Comparison of ENCODE assay signal across 25 cellular contexts in genomic region chr17:28975031-28975430, GRCh38. TPM values are rescaled to one million over a fixed set of nuclear protein-coding genes. Genes with fewer than 3 reads are reported as not detected.
"Had no signal": no experiment of that assay in that cellular context is flagged by ENCODE, and none has a peak within 500 bp of the region (broad histone marks: within the 10 kb centered on the region; RNA-seq: fewer than 3 reads in every experiment).

No MANE protein-coding gene starts in this region.

- DNase-seq: activated CD4-positive, alpha-beta memory T cell treated with anti-CD3 and anti-CD28 coated beads, Interleukin-2, amount 10 ng/mL, durations not matched to agents 7 days and 5 days; activated CD4-positive, alpha-beta T cell treated with anti-CD3 and anti-CD28 coated beads for 36 hours; activated CD4-positive, alpha-beta T cell treated with anti-CD3 and anti-CD28 coated beads, Interleukin-2, amount 50 U/mL, for 1 hour; activated CD4-positive, CD25-positive, alpha-beta regulatory T cell; activated gamma-delta T cell; activated naive CD4-positive, alpha-beta T cell treated with anti-CD3 and anti-CD28 coated beads for 36 hours; activated naive CD8-positive, alpha-beta T cell treated with anti-CD3 and anti-CD28 coated beads for 36 hours; activated T-cell treated with anti-CD3 and anti-CD28 coated beads for 4 hours; activated T-cell treated with anti-CD3 and anti-CD28 coated beads, Interleukin-2, amount 50 U/mL, for 48 hours; central memory CD4-positive, alpha-beta T cell; Karpas-422; MM.1S; NCI-H1105; NCI-H1436; NCI-H187; NCI-H2081; NCI-H510A treated with DMSO at 0.1 percent for 48 hours; PC-9; T-cell had no signal

- H3K36me3 Mint-ChIP-seq: activated naive CD8-positive, alpha-beta T cell treated with anti-CD3 and anti-CD28 coated beads for 36 hours; T-cell had no signal

- H3K4me3 Mint-ChIP-seq: activated CD4-positive, alpha-beta memory T cell treated with anti-CD3 and anti-CD28 coated beads, Interleukin-2, amount 10 ng/mL, durations not matched to agents 7 days and 5 days; activated CD4-positive, alpha-beta T cell treated with anti-CD3 and anti-CD28 coated beads for 36 hours; activated naive CD4-positive, alpha-beta T cell treated with anti-CD3 and anti-CD28 coated beads for 36 hours; activated naive CD8-positive, alpha-beta T cell treated with anti-CD3 and anti-CD28 coated beads for 36 hours; activated T-helper 17 cell treated with anti-CD3 and anti-CD28 coated beads, Interleukin-2, amount 50 U/mL, for 72 hours; T-cell had no signal

- H3K27ac ChIP-seq: PC-9, SK-N-MC, VCaP had no signal

- H3K4me1 Mint-ChIP-seq: activated CD4-positive, alpha-beta memory T cell treated with anti-CD3 and anti-CD28 coated beads, Interleukin-2, amount 10 ng/mL, durations not matched to agents 7 days and 5 days; activated CD4-positive, alpha-beta T cell treated with anti-CD3 and anti-CD28 coated beads for 36 hours; activated T-helper 17 cell treated with anti-CD3 and anti-CD28 coated beads, Interleukin-2, amount 50 U/mL, for 72 hours; T-cell had no signal

- H3K4me3 ChIP-seq: K562, PC-9, SK-N-MC had no signal

- H3K27me3 Mint-ChIP-seq: activated CD4-positive, alpha-beta T cell treated with anti-CD3 and anti-CD28 coated beads for 36 hours; activated naive CD8-positive, alpha-beta T cell treated with anti-CD3 and anti-CD28 coated beads for 36 hours; activated T-helper 17 cell treated with anti-CD3 and anti-CD28 coated beads, Interleukin-2, amount 50 U/mL, for 72 hours had no signal

- H3K27ac Mint-ChIP-seq: activated CD4-positive, alpha-beta memory T cell treated with anti-CD3 and anti-CD28 coated beads, Interleukin-2, amount 10 ng/mL, durations not matched to agents 7 days and 5 days; activated CD4-positive, alpha-beta T cell treated with anti-CD3 and anti-CD28 coated beads for 36 hours; activated naive CD4-positive, alpha-beta T cell treated with anti-CD3 and anti-CD28 coated beads for 36 hours; activated naive CD8-positive, alpha-beta T cell treated with anti-CD3 and anti-CD28 coated beads for 36 hours; activated T-helper 17 cell treated with anti-CD3 and anti-CD28 coated beads, Interleukin-2, amount 50 U/mL, for 72 hours; T-cell had no signal

- H3K9me3 Mint-ChIP-seq: activated CD4-positive, alpha-beta memory T cell treated with anti-CD3 and anti-CD28 coated beads, Interleukin-2, amount 10 ng/mL, durations not matched to agents 7 days and 5 days; activated naive CD4-positive, alpha-beta T cell treated with anti-CD3 and anti-CD28 coated beads for 36 hours; activated naive CD8-positive, alpha-beta T cell treated with anti-CD3 and anti-CD28 coated beads for 36 hours; activated T-helper 17 cell treated with anti-CD3 and anti-CD28 coated beads, Interleukin-2, amount 50 U/mL, for 72 hours; T-cell had no signal

- ATAC-seq: activated CD4-positive, alpha-beta T cell treated with anti-CD3 and anti-CD28 coated beads for 36 hours; activated T-helper 17 cell treated with anti-CD3 and anti-CD28 coated beads, Interleukin-2, amount 50 U/mL, for 72 hours; T-cell had no signal

RNA-seq across cellular contexts. Expression of gene SEZ6, which starts 30.8 kb away (rescaled TPM):
- total RNA-seq: activated CD4-positive, alpha-beta memory T cell treated with anti-CD3 and anti-CD28 coated beads, Interleukin-2, amount 10 ng/mL, durations not matched to agents 7 days and 5 days; activated CD4-positive, alpha-beta T cell treated with anti-CD3 and anti-CD28 coated beads for 36 hours; activated CD8-positive, alpha-beta memory T cell treated with anti-CD3 and anti-CD28 coated beads for 36 hours; activated naive CD4-positive, alpha-beta T cell treated with anti-CD3 and anti-CD28 coated beads for 36 hours; activated naive CD8-positive, alpha-beta T cell treated with anti-CD3 and anti-CD28 coated beads for 36 hours; activated T-helper 17 cell treated with anti-CD3 and anti-CD28 coated beads, Interleukin-2, amount 50 U/mL, for 72 hours; K562; PC-9; T-helper 2 cell treated with Interferon-gamma antibody and Interleukin-4, amounts not matched to agents 100 ng/mL and 5 ng/mL, for 36 hours had no signal
- polyA plus RNA-seq: K562 had no signal
